Comparison of ENCODE assay signal across 2 cellular contexts in genomic region chr19:14765841-14766240, GRCh38. TPM values are rescaled to one million over a fixed set of nuclear protein-coding genes. Genes with fewer than 3 reads are reported as not detected.
"Had no signal": no experiment of that assay in that cellular context is flagged by ENCODE, and none has a peak within 500 bp of the region (broad histone marks: within the 10 kb centered on the region; RNA-seq: fewer than 3 reads in every experiment).

No MANE protein-coding gene starts in this region.

RNA-seq across cellular contexts. Expression of gene ADGRE2, which starts 12.5 kb away (rescaled TPM):
- total RNA-seq: IMR-90, M059J had no signal
- polyA plus RNA-seq: IMR-90 had no signal
